ENCODE assay signal across 1 cellular context in the genomic region with DNA sequence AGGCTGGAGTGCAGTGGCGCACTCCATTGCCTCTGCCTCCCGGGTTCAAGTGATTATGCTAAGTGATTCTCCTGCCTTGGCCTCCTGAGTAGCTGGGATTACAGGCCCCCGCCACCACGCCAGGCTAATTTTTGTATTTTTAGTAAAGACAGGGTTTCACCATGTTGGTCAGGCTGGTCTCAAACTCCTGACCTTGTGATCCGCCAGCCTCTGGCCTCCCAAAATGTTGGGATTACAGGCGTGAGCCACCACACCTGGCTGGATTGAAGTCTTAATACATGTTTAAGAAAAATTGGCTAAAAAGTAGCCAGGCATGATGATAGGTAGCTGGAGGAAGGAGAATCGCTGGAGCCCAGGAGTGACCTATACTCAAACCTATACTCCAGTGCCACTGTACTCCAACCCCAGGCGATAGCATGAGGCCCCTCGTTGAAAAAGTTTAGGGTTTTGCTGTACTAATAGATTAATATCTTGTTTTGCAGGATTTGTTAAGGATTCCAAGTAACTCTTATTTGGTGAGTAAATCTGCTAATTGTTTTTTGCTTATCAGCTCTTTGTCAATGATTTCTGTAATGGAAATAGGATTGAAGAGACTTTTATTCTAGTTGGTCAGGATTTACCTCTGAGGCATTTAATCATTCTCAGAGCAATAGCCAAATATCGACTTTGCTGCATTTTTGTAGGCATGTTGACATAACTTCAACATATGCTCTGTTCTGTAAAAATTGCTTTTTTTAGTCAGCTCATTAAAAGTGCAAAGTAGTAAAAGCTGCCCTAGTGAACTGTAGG.
TF ChIP-seq lines count a peak whose summit lies in the region.

No MANE protein-coding gene starts in this region.

TF ChIP-seq in K562, 482 proteins besides CTCF, POLR2A, EP300 and RAD21 (continues in another document):
- TF ChIP-seq CCNT2 (IDR thresholded peaks at IDR 0.05; ENCODE audit: borderline replicate concordance, extremely low read depth, insufficient read length, low read depth, low read length) (peak; percentile 14), GTF2B (IDR thresholded peaks at IDR 0.05; ENCODE audit: extremely low read depth, insufficient read length) (no peak), TCF7L2 (IDR thresholded peaks at IDR 0.05; ENCODE audit: low read depth, low read length) (no peak), C11orf30 (IDR thresholded peaks at IDR 0.05; ENCODE audit: low read depth) (peak; percentile 47; the same call in 1 of the 2 replicates), SUPT5H (IDR thresholded peaks at IDR 0.05) (peak; percentile 37), SMARCB1 (IDR thresholded peaks at IDR 0.05; ENCODE audit: insufficient read length, low read depth) (no peak), ZKSCAN3 (CRISPR knock-in tag; IDR thresholded peaks at IDR 0.05) (no peak), ZNF707 (CRISPR knock-in tag; conservative IDR thresholded peaks at IDR 0.05) (no peak), PTRF (tag; IDR thresholded peaks at IDR 0.05) (no peak), POLR3G (IDR thresholded peaks at IDR 0.05; ENCODE audit: extremely low read depth, insufficient read length, insufficient replicate concordance) (no peak), ZNF280B (CRISPR knock-in tag; IDR thresholded peaks at IDR 0.05) (no peak), ZNF239 (CRISPR knock-in tag; IDR thresholded peaks at IDR 0.05) (no peak), THRB (CRISPR knock-in tag; conservative IDR thresholded peaks at IDR 0.05) (no peak), ZNF311 (CRISPR knock-in tag; IDR thresholded peaks at IDR 0.05) (no peak), ZNF24 (IDR thresholded peaks at IDR 0.05) (no peak), POLR2AphosphoS5 (IDR thresholded peaks at IDR 0.05; ENCODE audit: control insufficient read depth, insufficient read depth, low read depth, low read length) (peak; percentile 68), TAF7 (tag; IDR thresholded peaks at IDR 0.05) (no peak), ZNF77 (CRISPR knock-in tag; IDR thresholded peaks at IDR 0.05) (no peak; the same call in 1 of the 2 replicates), YBX1 (IDR thresholded peaks at IDR 0.05) (no peak), SREBF2 (CRISPR knock-in tag; IDR thresholded peaks at IDR 0.05) (0 out of 2 replicates have a peak, but pooled peaks have one; percentile 18), GMEB1 (CRISPR knock-in tag; IDR thresholded peaks at IDR 0.05) (no peak), TCFL5 (CRISPR knock-in tag; conservative IDR thresholded peaks at IDR 0.05) (no peak), RBM15 (IDR thresholded peaks at IDR 0.05; ENCODE audit: insufficient read depth, low read length) (no peak), ZNF511 (CRISPR knock-in tag; IDR thresholded peaks at IDR 0.05) (peak; percentile 58; the same call in 1 of the 2 replicates), BACH1 (tag; IDR thresholded peaks at IDR 0.05) (0 out of 2 replicates have a peak, but pooled peaks have one; percentile 30), RBFOX2 (IDR thresholded peaks at IDR 0.05; ENCODE audit: low read depth, low read length) (peak; percentile 61), TAF15 (IDR thresholded peaks at IDR 0.05; ENCODE audit: low read depth, low read length) (no peak), TFAM (CRISPR knock-in tag; conservative IDR thresholded peaks at IDR 0.05) (no peak), HIVEP1 (CRISPR knock-in tag; IDR thresholded peaks at IDR 0.05) (no peak), ZNF277 (CRISPR knock-in tag; IDR thresholded peaks at IDR 0.05; ENCODE audit: borderline replicate concordance) (no peak; the same call in 1 of the 2 replicates), EGR1 (conservative IDR thresholded peaks at IDR 0.05) (0 out of 2 replicates have a peak, but pooled peaks have one; percentile 8), RB1 (IDR thresholded peaks at IDR 0.05; ENCODE audit: low read depth) (no peak), ZNF274 (IDR thresholded peaks at IDR 0.05; ENCODE audit: borderline replicate concordance, low read depth, low read length) (no peak), ZNF57 (CRISPR knock-in tag; IDR thresholded peaks at IDR 0.05) (no peak), POLR2G (IDR thresholded peaks at IDR 0.05; ENCODE audit: low read depth, low read length) (peak; percentile 48; the same call in 1 of the 2 replicates), XRCC3 (IDR thresholded peaks at IDR 0.05) (0 out of 2 replicates have a peak, but pooled peaks have one; percentile 37), XRCC5 (IDR thresholded peaks at IDR 0.05; ENCODE audit: low read depth, low read length) (peak; percentile 29; the same call in 1 of the 2 replicates), ZNF717 (CRISPR knock-in tag; IDR thresholded peaks at IDR 0.05) (no peak), NR1H2 (CRISPR knock-in tag; IDR thresholded peaks at IDR 0.05) (no peak), NCOA4 (IDR thresholded peaks at IDR 0.05; ENCODE audit: partially characterized antibody) (no peak), HDAC1 (IDR thresholded peaks at IDR 0.05) (no peak; a peak in 1 of 4 replicates)
- TF ChIP-seq, protein P1, sequence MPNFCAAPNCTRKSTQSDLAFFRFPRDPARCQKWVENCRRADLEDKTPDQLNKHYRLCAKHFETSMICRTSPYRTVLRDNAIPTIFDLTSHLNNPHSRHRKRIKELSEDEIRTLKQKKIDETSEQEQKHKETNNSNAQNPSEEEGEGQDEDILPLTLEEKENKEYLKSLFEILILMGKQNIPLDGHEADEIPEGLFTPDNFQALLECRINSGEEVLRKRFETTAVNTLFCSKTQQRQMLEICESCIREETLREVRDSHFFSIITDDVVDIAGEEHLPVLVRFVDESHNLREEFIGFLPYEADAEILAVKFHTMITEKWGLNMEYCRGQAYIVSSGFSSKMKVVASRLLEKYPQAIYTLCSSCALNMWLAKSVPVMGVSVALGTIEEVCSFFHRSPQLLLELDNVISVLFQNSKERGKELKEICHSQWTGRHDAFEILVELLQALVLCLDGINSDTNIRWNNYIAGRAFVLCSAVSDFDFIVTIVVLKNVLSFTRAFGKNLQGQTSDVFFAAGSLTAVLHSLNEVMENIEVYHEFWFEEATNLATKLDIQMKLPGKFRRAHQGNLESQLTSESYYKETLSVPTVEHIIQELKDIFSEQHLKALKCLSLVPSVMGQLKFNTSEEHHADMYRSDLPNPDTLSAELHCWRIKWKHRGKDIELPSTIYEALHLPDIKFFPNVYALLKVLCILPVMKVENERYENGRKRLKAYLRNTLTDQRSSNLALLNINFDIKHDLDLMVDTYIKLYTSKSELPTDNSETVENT (CRISPR knock-in tag; IDR thresholded peaks at IDR 0.05) = no peak
- TF ChIP-seq, protein P2, sequence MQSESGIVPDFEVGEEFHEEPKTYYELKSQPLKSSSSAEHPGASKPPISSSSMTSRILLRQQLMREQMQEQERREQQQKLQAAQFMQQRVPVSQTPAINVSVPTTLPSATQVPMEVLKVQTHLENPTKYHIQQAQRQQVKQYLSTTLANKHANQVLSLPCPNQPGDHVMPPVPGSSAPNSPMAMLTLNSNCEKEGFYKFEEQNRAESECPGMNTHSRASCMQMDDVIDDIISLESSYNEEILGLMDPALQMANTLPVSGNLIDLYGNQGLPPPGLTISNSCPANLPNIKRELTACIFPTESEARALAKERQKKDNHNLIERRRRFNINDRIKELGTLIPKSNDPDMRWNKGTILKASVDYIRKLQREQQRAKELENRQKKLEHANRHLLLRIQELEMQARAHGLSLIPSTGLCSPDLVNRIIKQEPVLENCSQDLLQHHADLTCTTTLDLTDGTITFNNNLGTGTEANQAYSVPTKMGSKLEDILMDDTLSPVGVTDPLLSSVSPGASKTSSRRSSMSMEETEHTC (IDR thresholded peaks at IDR 0.05) = no peak
- TF ChIP-seq, protein P3, sequence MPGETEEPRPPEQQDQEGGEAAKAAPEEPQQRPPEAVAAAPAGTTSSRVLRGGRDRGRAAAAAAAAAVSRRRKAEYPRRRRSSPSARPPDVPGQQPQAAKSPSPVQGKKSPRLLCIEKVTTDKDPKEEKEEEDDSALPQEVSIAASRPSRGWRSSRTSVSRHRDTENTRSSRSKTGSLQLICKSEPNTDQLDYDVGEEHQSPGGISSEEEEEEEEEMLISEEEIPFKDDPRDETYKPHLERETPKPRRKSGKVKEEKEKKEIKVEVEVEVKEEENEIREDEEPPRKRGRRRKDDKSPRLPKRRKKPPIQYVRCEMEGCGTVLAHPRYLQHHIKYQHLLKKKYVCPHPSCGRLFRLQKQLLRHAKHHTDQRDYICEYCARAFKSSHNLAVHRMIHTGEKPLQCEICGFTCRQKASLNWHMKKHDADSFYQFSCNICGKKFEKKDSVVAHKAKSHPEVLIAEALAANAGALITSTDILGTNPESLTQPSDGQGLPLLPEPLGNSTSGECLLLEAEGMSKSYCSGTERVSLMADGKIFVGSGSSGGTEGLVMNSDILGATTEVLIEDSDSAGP (CRISPR knock-in tag; IDR thresholded peaks at IDR 0.05) = no peak
- TF ChIP-seq, protein P4, sequence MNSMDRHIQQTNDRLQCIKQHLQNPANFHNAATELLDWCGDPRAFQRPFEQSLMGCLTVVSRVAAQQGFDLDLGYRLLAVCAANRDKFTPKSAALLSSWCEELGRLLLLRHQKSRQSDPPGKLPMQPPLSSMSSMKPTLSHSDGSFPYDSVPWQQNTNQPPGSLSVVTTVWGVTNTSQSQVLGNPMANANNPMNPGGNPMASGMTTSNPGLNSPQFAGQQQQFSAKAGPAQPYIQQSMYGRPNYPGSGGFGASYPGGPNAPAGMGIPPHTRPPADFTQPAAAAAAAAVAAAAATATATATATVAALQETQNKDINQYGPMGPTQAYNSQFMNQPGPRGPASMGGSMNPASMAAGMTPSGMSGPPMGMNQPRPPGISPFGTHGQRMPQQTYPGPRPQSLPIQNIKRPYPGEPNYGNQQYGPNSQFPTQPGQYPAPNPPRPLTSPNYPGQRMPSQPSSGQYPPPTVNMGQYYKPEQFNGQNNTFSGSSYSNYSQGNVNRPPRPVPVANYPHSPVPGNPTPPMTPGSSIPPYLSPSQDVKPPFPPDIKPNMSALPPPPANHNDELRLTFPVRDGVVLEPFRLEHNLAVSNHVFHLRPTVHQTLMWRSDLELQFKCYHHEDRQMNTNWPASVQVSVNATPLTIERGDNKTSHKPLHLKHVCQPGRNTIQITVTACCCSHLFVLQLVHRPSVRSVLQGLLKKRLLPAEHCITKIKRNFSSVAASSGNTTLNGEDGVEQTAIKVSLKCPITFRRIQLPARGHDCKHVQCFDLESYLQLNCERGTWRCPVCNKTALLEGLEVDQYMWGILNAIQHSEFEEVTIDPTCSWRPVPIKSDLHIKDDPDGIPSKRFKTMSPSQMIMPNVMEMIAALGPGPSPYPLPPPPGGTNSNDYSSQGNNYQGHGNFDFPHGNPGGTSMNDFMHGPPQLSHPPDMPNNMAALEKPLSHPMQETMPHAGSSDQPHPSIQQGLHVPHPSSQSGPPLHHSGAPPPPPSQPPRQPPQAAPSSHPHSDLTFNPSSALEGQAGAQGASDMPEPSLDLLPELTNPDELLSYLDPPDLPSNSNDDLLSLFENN (IDR thresholded peaks at IDR 0.05; ENCODE audit: low read depth in 2 of 2, low read length in 2 of 2) = no peak
